Comparison of ENCODE assay signal across 8 cellular contexts in genomic region chrX:49754238-49754857, GRCh38. TPM values are rescaled to one million over a fixed set of nuclear protein-coding genes. Genes with fewer than 3 reads are reported as not detected.
DNase-seq lines count a peak whose midpoint lies in the region; ATAC-seq, FAIRE-seq and TF ChIP-seq lines count a peak whose summit lies in the region.

No MANE protein-coding gene starts in this region.

- H3K27me3 ChIP-seq in dorsolateral prefrontal cortex (peaks cover 0 to 91% (median 30%) of the 10 kb centered on the region in 45 donors), tibial nerve (peaks cover 0 to 18% of the 10 kb centered on the region in 2 donors)

- TF ChIP-seq EP300 in tibial nerve (IDR thresholded peaks at IDR 0.05): no peak

- H3K36me3 ChIP-seq in mucosa of descending colon (ENCODE audit: low read depth) (no peaks in the 10 kb centered on the region), tibial nerve (no peaks in the 10 kb centered on the region)

- H3K4me3 ChIP-seq in dorsolateral prefrontal cortex: no peak overlapping the region
- H3K4me3 ChIP-seq in mucosa of descending colon: no peak overlapping the region
- no peak overlapping the region for H3K4me3 ChIP-seq in tibial nerve

- intact Hi-C loops in dorsolateral prefrontal cortex (cut with DNase I): no loop called here
- intact Hi-C loops in mucosa of descending colon (cut with DNase I, micrococcal nuclease): loop anchor here in 1 of 2 donors (5.0 kb wide), 1 partner anchor 462 kb away; no protein-coding TSS in a partner anchor

- FAIRE-seq in GM18507 (lab: Jason Lieb, UNC): peak; percentile 78

- ATAC-seq in mucosa of descending colon (peak; percentile 59), HG03039 (IDR thresholded peaks at IDR 0.05; ENCODE audit: unreplicated experiment) (no peak)

- H3K4me1 ChIP-seq in mucosa of descending colon (ENCODE audit: low read depth) (no peaks in the 10 kb centered on the region), tibial nerve (no peaks in the 10 kb centered on the region)

- 0 to 21% methylated on average over 6 of the region's 6 CpGs for WGBS in tibial nerve, 2 donors

- DNase-seq in AML-193 (lab: John Stamatoyannopoulos, UW) (peak; percentile 8 to 12), GM18507 (ENCODE audit: extremely low spot score, insufficient read length, low read depth) (no peak), NCI-H1092 treated with DMSO at 0.1 percent for 48 hours (lab: John Stamatoyannopoulos, UW) (peak; percentile 39), dorsolateral prefrontal cortex (peak in 2 of 10 donors; percentile 38), mucosa of descending colon (peak in 2 of 3 donors; percentile 35 to 36), tibial nerve (ENCODE audit: low spot score in 2 of 2) (peak in 1 of 2 donors; percentile 4)
- peak; percentile 58 for DNase-seq in activated CD4-positive, alpha-beta T cell treated with anti-CD3 and anti-CD28 coated beads for 48 hours

- peak in 52 of 56 donors; percentile 23 to 70 (median 52) for TF ChIP-seq CTCF in dorsolateral prefrontal cortex (IDR thresholded peaks at IDR 0.05 in 54 of 56, conservative IDR thresholded peaks at IDR 0.05 in 2 of 56; ENCODE audit: low read depth in 1 of 56, partially characterized antibody in 56 of 56)
- peak; percentile 49 for TF ChIP-seq CTCF in mucosa of descending colon (IDR thresholded peaks at IDR 0.05)
- peak; percentile 43 to 51 (median 47) for TF ChIP-seq CTCF in tibial nerve (IDR thresholded peaks at IDR 0.05)

- no peak for TF ChIP-seq POLR2A in tibial nerve (IDR thresholded peaks at IDR 0.05)

- H3K9me3 ChIP-seq in mucosa of descending colon (no peaks in the 10 kb centered on the region), tibial nerve (no peaks in the 10 kb centered on the region)

- H3K27ac ChIP-seq in dorsolateral prefrontal cortex (peak overlapping the region in 1 of 59 donors; percentile 78), tibial nerve (no peak overlapping the region)

RNA-seq across cellular contexts. Expression of gene PAGE1, which starts 58.6 kb away (rescaled TPM):
- not detected for total RNA-seq in dorsolateral prefrontal cortex
- total RNA-seq in mucosa of descending colon: not detected
- not detected for total RNA-seq in tibial nerve
